Comparison of ENCODE assay signal across 27 cellular contexts in the genomic region with DNA sequence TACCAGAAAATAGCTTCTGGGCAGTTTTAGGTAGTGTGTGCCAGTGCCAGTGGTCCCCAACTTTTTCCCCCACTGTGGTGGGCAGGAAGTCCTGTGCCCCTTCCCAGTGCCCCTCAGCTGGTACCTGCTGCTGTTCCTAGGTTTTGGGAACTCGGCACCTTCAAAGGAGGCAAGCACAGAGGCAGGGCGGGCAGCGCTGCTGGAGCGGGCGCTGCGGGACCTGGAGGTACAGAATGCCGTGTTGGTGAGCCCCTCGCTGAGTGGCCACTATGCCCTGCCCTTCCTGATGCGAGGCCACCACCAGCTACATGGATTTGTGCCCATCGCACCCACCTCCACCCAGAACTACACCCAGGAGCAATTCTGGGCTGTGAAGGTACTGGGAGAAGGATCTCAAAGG.
"Had no signal": no experiment of that assay in that cellular context is flagged by ENCODE, and none has a peak within 500 bp of the region (broad histone marks: within the 10 kb centered on the region; RNA-seq: fewer than 3 reads in every experiment).

No MANE protein-coding gene starts in this region.

- DNase-seq: activated CD4-positive, alpha-beta memory T cell treated with anti-CD3 and anti-CD28 coated beads, Interleukin-2, amount 10 ng/mL, durations not matched to agents 7 days and 5 days; activated CD4-positive, alpha-beta T cell treated with anti-CD3 and anti-CD28 coated beads for 1 hour; activated CD4-positive, alpha-beta T cell treated with anti-CD3 and anti-CD28 coated beads for 4 hours; activated CD4-positive, alpha-beta T cell treated with anti-CD3 and anti-CD28 coated beads, Interleukin-2, amount 10 ng/mL, durations not matched to agents 7 days and 5 days; activated CD4-positive, alpha-beta T cell treated with anti-CD3 and anti-CD28 coated beads, Interleukin-2, amount 50 U/mL, for 4 hours; activated CD8-positive, alpha-beta memory T cell treated with anti-CD3 and anti-CD28 coated beads, Interleukin-2, amount 50 U/mL, for 48 hours; activated gamma-delta T cell; activated naive CD4-positive, alpha-beta T cell; activated naive CD4-positive, alpha-beta T cell treated with anti-CD3 and anti-CD28 coated beads, Interleukin-2, amount 10 ng/mL, durations not matched to agents 7 days and 5 days; activated naive CD8-positive, alpha-beta T cell treated with anti-CD3 and anti-CD28 coated beads, Interleukin-2, amount 10 ng/mL, durations not matched to agents 7 days and 5 days; activated T-cell treated with anti-CD3 and anti-CD28 coated beads for 4 hours; activated T-cell treated with anti-CD3 and anti-CD28 coated beads, Interleukin-2, amount 50 U/mL, for 24 hours; activated T-cell treated with anti-CD3 and anti-CD28 coated beads, Interleukin-2, amount 50 U/mL, for 72 hours; brain microvascular endothelial cell; dermis blood vessel endothelial cell; effector CD4-positive, alpha-beta T cell; effector memory CD8-positive, alpha-beta T cell; erythroblast; esophagus squamous epithelium; foreskin melanocyte; heart right ventricle; T-helper 2 cell had no signal

- H3K9me3 Mint-ChIP-seq: activated CD4-positive, alpha-beta memory T cell treated with anti-CD3 and anti-CD28 coated beads, Interleukin-2, amount 10 ng/mL, durations not matched to agents 7 days and 5 days; activated CD4-positive, alpha-beta T cell treated with anti-CD3 and anti-CD28 coated beads, Interleukin-2, amount 10 ng/mL, durations not matched to agents 7 days and 5 days; activated naive CD4-positive, alpha-beta T cell treated with anti-CD3 and anti-CD28 coated beads, Interleukin-2, amount 10 ng/mL, durations not matched to agents 7 days and 5 days; activated naive CD4-positive, alpha-beta T cell treated with anti-CD3 and anti-CD28 coated beads, Interleukin-2, amount 50 U/mL, for 72 hours; activated naive CD8-positive, alpha-beta T cell treated with anti-CD3 and anti-CD28 coated beads, Interleukin-2, amount 10 ng/mL, durations not matched to agents 7 days and 5 days; activated T-cell treated with anti-CD3 and anti-CD28 coated beads, Interleukin-2, amount 50 U/mL, for 24 hours; activated T-cell treated with anti-CD3 and anti-CD28 coated beads, Interleukin-2, amount 50 U/mL, for 72 hours; central memory CD8-positive, alpha-beta T cell; effector memory CD8-positive, alpha-beta T cell; WTC11 had no signal

- H3K27ac ChIP-seq: brain microvascular endothelial cell, coronary artery had no signal

- H3K36me3 ChIP-seq: brain microvascular endothelial cell, esophagus squamous epithelium had no signal

- H3K4me3 Mint-ChIP-seq: activated CD4-positive, alpha-beta memory T cell treated with anti-CD3 and anti-CD28 coated beads, Interleukin-2, amount 10 ng/mL, durations not matched to agents 7 days and 5 days; activated CD4-positive, alpha-beta T cell treated with anti-CD3 and anti-CD28 coated beads, Interleukin-2, amount 10 ng/mL, durations not matched to agents 7 days and 5 days; activated naive CD4-positive, alpha-beta T cell treated with anti-CD3 and anti-CD28 coated beads, Interleukin-2, amount 10 ng/mL, durations not matched to agents 7 days and 5 days; activated naive CD8-positive, alpha-beta T cell treated with anti-CD3 and anti-CD28 coated beads, Interleukin-2, amount 10 ng/mL, durations not matched to agents 7 days and 5 days; activated T-cell treated with anti-CD3 and anti-CD28 coated beads, Interleukin-2, amount 50 U/mL, for 24 hours; central memory CD8-positive, alpha-beta T cell; WTC11 had no signal

- H3K27me3 Mint-ChIP-seq: activated CD4-positive, alpha-beta memory T cell treated with anti-CD3 and anti-CD28 coated beads, Interleukin-2, amount 10 ng/mL, durations not matched to agents 7 days and 5 days; activated CD4-positive, alpha-beta T cell treated with anti-CD3 and anti-CD28 coated beads, Interleukin-2, amount 10 ng/mL, durations not matched to agents 7 days and 5 days; activated naive CD4-positive, alpha-beta T cell treated with anti-CD3 and anti-CD28 coated beads, Interleukin-2, amount 10 ng/mL, durations not matched to agents 7 days and 5 days; activated naive CD8-positive, alpha-beta T cell treated with anti-CD3 and anti-CD28 coated beads, Interleukin-2, amount 10 ng/mL, durations not matched to agents 7 days and 5 days; activated T-cell treated with anti-CD3 and anti-CD28 coated beads, Interleukin-2, amount 50 U/mL, for 24 hours; central memory CD8-positive, alpha-beta T cell; effector memory CD8-positive, alpha-beta T cell had no signal

- H3K4me3 ChIP-seq: coronary artery, esophagus squamous epithelium, gastroesophageal sphincter, heart right ventricle had no signal

- H3K27me3 ChIP-seq: brain microvascular endothelial cell, esophagus squamous epithelium, gastroesophageal sphincter, heart right ventricle had no signal

- H3K27ac Mint-ChIP-seq: activated CD4-positive, alpha-beta memory T cell treated with anti-CD3 and anti-CD28 coated beads, Interleukin-2, amount 10 ng/mL, durations not matched to agents 7 days and 5 days; activated CD4-positive, alpha-beta T cell treated with anti-CD3 and anti-CD28 coated beads, Interleukin-2, amount 10 ng/mL, durations not matched to agents 7 days and 5 days; activated naive CD4-positive, alpha-beta T cell treated with anti-CD3 and anti-CD28 coated beads, Interleukin-2, amount 10 ng/mL, durations not matched to agents 7 days and 5 days; activated T-cell treated with anti-CD3 and anti-CD28 coated beads, Interleukin-2, amount 50 U/mL, for 24 hours; activated T-cell treated with anti-CD3 and anti-CD28 coated beads, Interleukin-2, amount 50 U/mL, for 72 hours; effector memory CD8-positive, alpha-beta T cell had no signal

- ATAC-seq: activated naive CD4-positive, alpha-beta T cell treated with anti-CD3 and anti-CD28 coated beads, Interleukin-2, amount 50 U/mL, for 72 hours; activated T-cell treated with anti-CD3 and anti-CD28 coated beads, Interleukin-2, amount 50 U/mL, for 72 hours; effector memory CD8-positive, alpha-beta T cell; gastroesophageal sphincter; heart right ventricle; WTC11 had no signal

- H3K9me3 ChIP-seq: esophagus squamous epithelium, gastroesophageal sphincter, heart right ventricle had no signal
